ENCODE assay signal across 10 cellular contexts in genomic region chr19:2309734-2310362, GRCh38. TPM values are rescaled to one million over a fixed set of nuclear protein-coding genes. Genes with fewer than 3 reads are reported as not detected.
DNase-seq lines count a peak whose midpoint lies in the region; ATAC-seq lines count a peak whose summit lies in the region.
"Had no signal": no experiment of that assay in that cellular context is flagged by ENCODE, and none has a peak within 500 bp of the region (broad histone marks: within the 10 kb centered on the region; RNA-seq: fewer than 3 reads in every experiment).

No MANE protein-coding gene starts in this region.

- H3K4me3 ChIP-seq in neuronal stem cell (ENCODE audit: low read length in 2 of 2) = no peak overlapping the region

- H3K36me3 Mint-ChIP-seq in activated naive CD4-positive, alpha-beta T cell treated with anti-CD3 and anti-CD28 coated beads for 36 hours (ENCODE audit: low read depth) = no peaks in the 10 kb centered on the region

- no peak overlapping the region for H3K4ac ChIP-seq in neuronal stem cell (ENCODE audit: low read length)

- no peak overlapping the region for H2BK12ac ChIP-seq in neuronal stem cell (ENCODE audit: low read length)

- no peak overlapping the region for H2BK5ac ChIP-seq in neuronal stem cell (ENCODE audit: low read length)

- H2AFZ ChIP-seq in neuronal stem cell (ENCODE audit: low read length) = no peak overlapping the region

- peaks cover 0 to 1% of the 10 kb centered on the region in 2 donors for H3K4me1 ChIP-seq in neuronal stem cell (ENCODE audit: control insufficient read depth in 2 of 2, insufficient read depth in 1 of 2, low read depth in 1 of 2, low read length in 2 of 2)

- H4K8ac ChIP-seq in neuronal stem cell (ENCODE audit: low read depth, low read length) = no peak overlapping the region

- no peak overlapping the region for H3K27ac Mint-ChIP-seq in activated naive CD4-positive, alpha-beta T cell treated with anti-CD3 and anti-CD28 coated beads for 36 hours
- H3K27ac Mint-ChIP-seq: natural killer cell treated with Interleukin-12 subunit alpha and Interleukin-12 subunit beta and Interleukin-15 and Interleukin-18, amount 100 ng/mL, for 72 hours had no signal

- no peaks in the 10 kb centered on the region for H3K36me3 ChIP-seq in neuronal stem cell (replicated peaks in 1 of 2; ENCODE audit: control insufficient read depth in 2 of 2, insufficient read depth in 2 of 2, low read length in 2 of 2)

- peak overlapping the region; percentile 88 for H2AK5ac ChIP-seq in neuronal stem cell (ENCODE audit: low read depth, low read length)

- ATAC-seq in HG02938 (IDR thresholded peaks at IDR 0.05; ENCODE audit: unreplicated experiment) = no peak
- ATAC-seq in HG03460 (IDR thresholded peaks at IDR 0.05; ENCODE audit: unreplicated experiment) = no peak
- ATAC-seq: natural killer cell treated with Interleukin-12 subunit alpha and Interleukin-12 subunit beta and Interleukin-15 and Interleukin-18, amount 100 ng/mL, for 72 hours had no signal

- peak; percentile 36 for DNase-seq in GM03348 (ENCODE audit: low spot score)
- peak; percentile 59 for DNase-seq in NCI-H1105 (lab: John Stamatoyannopoulos, UW)
- peak in 37 of 56 donors; percentile 6 to 68 (median 46) for DNase-seq in amygdala (lab: John Stamatoyannopoulos, UW)
- DNase-seq in neuronal stem cell (ENCODE audit: low spot score) = no peak
- no peak for DNase-seq in activated naive CD4-positive, alpha-beta T cell treated with anti-CD3 and anti-CD28 coated beads for 36 hours
- DNase-seq: NK-92 treated with Interleukin-12 subunit alpha and Interleukin-12 subunit beta, amount 100 ng/mL, for 24 hours had no signal

- H4K91ac ChIP-seq in neuronal stem cell (ENCODE audit: low read depth, low read length, poor library complexity) = no peak overlapping the region

- peaks cover 63% of the 10 kb centered on the region for H3K27me3 Mint-ChIP-seq in activated naive CD4-positive, alpha-beta T cell treated with anti-CD3 and anti-CD28 coated beads for 36 hours (ENCODE audit: low read depth)

- no peak overlapping the region for H3K4me2 ChIP-seq in neuronal stem cell (ENCODE audit: insufficient read depth, low read length, poor library complexity, severe bottlenecking)

- H3K4me3 Mint-ChIP-seq in activated naive CD4-positive, alpha-beta T cell treated with anti-CD3 and anti-CD28 coated beads for 36 hours = no peak overlapping the region

- H3K23ac ChIP-seq in neuronal stem cell (ENCODE audit: low read depth, low read length, poor library complexity) = peak overlapping the region; percentile 43

- H3K4me1 Mint-ChIP-seq in activated naive CD4-positive, alpha-beta T cell treated with anti-CD3 and anti-CD28 coated beads for 36 hours (ENCODE audit: low read depth) = peaks cover 5% of the 10 kb centered on the region

- CTCF ChIA-PET in activated naive CD4-positive, alpha-beta T cell treated with anti-CD3 and anti-CD28 coated beads for 36 hours (lab: Charles Lee) = no interaction called here

- H3K18ac ChIP-seq in neuronal stem cell (ENCODE audit: low read length) = peak overlapping the region; percentile 65

- H3K27me3 ChIP-seq in neuronal stem cell (ENCODE audit: control insufficient read depth in 3 of 3, insufficient read depth in 3 of 3, low read depth in 1 of 3, low read length in 3 of 3) = peaks cover 0 to 60% (median 24%) of the 10 kb centered on the region in 3 experiments

- intact Hi-C loops in activated naive CD4-positive, alpha-beta T cell treated with anti-CD3 and anti-CD28 coated beads for 36 hours (cut with micrococcal nuclease) = no loop called here

- no peak overlapping the region for H3K14ac ChIP-seq in neuronal stem cell (ENCODE audit: low read length)

- H3K79me1 ChIP-seq in neuronal stem cell (ENCODE audit: low read depth, low read length) = no peaks in the 10 kb centered on the region

- no peak overlapping the region for H2BK120ac ChIP-seq in neuronal stem cell (ENCODE audit: low read depth, low read length)

- H3K9me3 ChIP-seq in neuronal stem cell (replicated peaks in 1 of 2; ENCODE audit: control insufficient read depth in 2 of 2, insufficient read depth in 1 of 2, low read depth in 1 of 2, low read length in 2 of 2) = peaks cover 4 to 5% of the 10 kb centered on the region in 2 donors

- no peak overlapping the region for H2BK15ac ChIP-seq in neuronal stem cell (ENCODE audit: low read length)

- no CpG with 5 or more reads among the region's 17 CpGs for WGBS in neuronal stem cell (ENCODE audit: extremely low coverage in 2 of 2, insufficient read length in 2 of 2, insufficient replicate concordance in 1 of 2), 2 donors

- no peak overlapping the region for H3K27ac ChIP-seq in neuronal stem cell (replicated peaks; ENCODE audit: low read length)

- no peak overlapping the region for H3K9ac ChIP-seq in neuronal stem cell (ENCODE audit: low read depth, low read length, poor library complexity)

- H3K9me3 Mint-ChIP-seq in activated naive CD4-positive, alpha-beta T cell treated with anti-CD3 and anti-CD28 coated beads for 36 hours = peaks cover 2% of the 10 kb centered on the region

RNA-seq across cellular contexts. Expression of gene LINGO3, which starts 1.9 kb away (rescaled TPM):
- 0.99 TPM for polyA plus RNA-seq in neuronal stem cell (2013, experiment 1 of 2)
- polyA plus RNA-seq in neuronal stem cell (2013, experiment 2 of 2) = 1.1 TPM
- not detected for total RNA-seq in activated naive CD4-positive, alpha-beta T cell treated with anti-CD3 and anti-CD28 coated beads for 36 hours
- total RNA-seq: subcutaneous adipose tissue had no signal

RNA-seq across cellular contexts. Expression of gene LSM7, which starts 18.5 kb away (rescaled TPM):
- 368 TPM for polyA plus RNA-seq in neuronal stem cell (2013, experiment 1 of 2)
- polyA plus RNA-seq in neuronal stem cell (2013, experiment 2 of 2) = 371 TPM
- total RNA-seq in activated naive CD4-positive, alpha-beta T cell treated with anti-CD3 and anti-CD28 coated beads for 36 hours = 100 to 1,000 TPM; 162 to 164 TPM

RNA-seq across cellular contexts. Expression of gene SPPL2B, which starts 18.6 kb away (rescaled TPM):
- 32.8 TPM for polyA plus RNA-seq in neuronal stem cell (2013, experiment 1 of 2)
- 31.5 TPM for polyA plus RNA-seq in neuronal stem cell (2013, experiment 2 of 2)
- 10 to 100 TPM; 56.8 to 59.6 TPM for total RNA-seq in activated naive CD4-positive, alpha-beta T cell treated with anti-CD3 and anti-CD28 coated beads for 36 hours

RNA-seq across cellular contexts. Expression of gene PEAK3, which starts 27.9 kb away (rescaled TPM):
- polyA plus RNA-seq in neuronal stem cell (2013, experiment 1 of 2) = not detected
- not detected for polyA plus RNA-seq in neuronal stem cell (2013, experiment 2 of 2)
- total RNA-seq in activated naive CD4-positive, alpha-beta T cell treated with anti-CD3 and anti-CD28 coated beads for 36 hours = not detected

RNA-seq across cellular contexts. Expression of gene TMPRSS9, which starts 50.2 kb away (rescaled TPM):
- polyA plus RNA-seq in neuronal stem cell (2013, experiment 1 of 2) = 0.04 TPM
- polyA plus RNA-seq in neuronal stem cell (2013, experiment 2 of 2) = 0.03 TPM
- not detected for total RNA-seq in activated naive CD4-positive, alpha-beta T cell treated with anti-CD3 and anti-CD28 coated beads for 36 hours
- total RNA-seq: natural killer cell treated with Interleukin-12 subunit alpha and Interleukin-12 subunit beta and Interleukin-15 and Interleukin-18, amount 100 ng/mL, for 72 hours; subcutaneous adipose tissue had no signal

Comparison
In these comparisons a context has a peak if more than half of its experiments do, and no peak if none do; other contexts are left out.
1. DNase-seq: peak in GM03348 (single experiment), NCI-H1105 (single experiment) and amygdala (37 of 56); none in neuronal stem cell (single experiment) and activated naive CD4-positive, alpha-beta T cell treated with anti-CD3 and anti-CD28 coated beads for 36 hours (single experiment).